1 cellular context compared by ENCODE assay signal in genomic region chr6:52371656-52372151, GRCh38.
TF ChIP-seq lines count a peak whose summit lies in the region.

No MANE protein-coding gene starts in this region.

TF ChIP-seq in IMR-90, 13 proteins besides CTCF, POLR2A, EP300 and RAD21 (continued from another document):
- TF ChIP-seq, protein P1, sequence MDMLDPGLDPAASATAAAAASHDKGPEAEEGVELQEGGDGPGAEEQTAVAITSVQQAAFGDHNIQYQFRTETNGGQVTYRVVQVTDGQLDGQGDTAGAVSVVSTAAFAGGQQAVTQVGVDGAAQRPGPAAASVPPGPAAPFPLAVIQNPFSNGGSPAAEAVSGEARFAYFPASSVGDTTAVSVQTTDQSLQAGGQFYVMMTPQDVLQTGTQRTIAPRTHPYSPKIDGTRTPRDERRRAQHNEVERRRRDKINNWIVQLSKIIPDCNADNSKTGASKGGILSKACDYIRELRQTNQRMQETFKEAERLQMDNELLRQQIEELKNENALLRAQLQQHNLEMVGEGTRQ (IDR thresholded peaks at IDR 0.05; ENCODE audit: low read depth, low read length): no peak
TF ChIP-seq in IMR-90: peak in this region for 1.
